In genomic region chr7:117435475-117436043, GRCh38 we compare ENCODE assay signal across 10 cellular contexts. TPM values are rescaled to one million over a fixed set of nuclear protein-coding genes. Genes with fewer than 3 reads are reported as not detected.
DNase-seq lines count a peak whose midpoint lies in the region; ATAC-seq lines count a peak whose summit lies in the region.
"Had no signal": no experiment of that assay in that cellular context is flagged by ENCODE, and none has a peak within 500 bp of the region (broad histone marks: within the 10 kb centered on the region; RNA-seq: fewer than 3 reads in every experiment).

No MANE protein-coding gene starts in this region.

- ATAC-seq in HG02571 (IDR thresholded peaks at IDR 0.05; ENCODE audit: unreplicated experiment) = peak; percentile 90
- peak; percentile 93 for ATAC-seq in HG03565 (IDR thresholded peaks at IDR 0.05; ENCODE audit: unreplicated experiment)

- DNase-seq in NCI-H2196 (lab: John Stamatoyannopoulos, UW; ENCODE audit: unreplicated experiment) (peak; percentile 22), NCI-H2196 treated with DMSO at 0.1 percent for 48 hours (lab: John Stamatoyannopoulos, UW; ENCODE audit: unreplicated experiment) (no peak), mucosa of gallbladder (ENCODE audit: low spot score) (peak; percentile 38), NCI-H2081 treated with DMSO at 0.1 percent for 48 hours (lab: John Stamatoyannopoulos, UW) (no peak), D341Med (ENCODE audit: low spot score) (no peak)
- DNase-seq in stimulated activated CD8-positive, alpha-beta memory T cell treated with anti-CD3 and anti-CD28 coated beads, Interleukin-4, amount 100 ng/mL, for 48 hours = no peak
- DNase-seq: NCI-H146 had no signal

RNA-seq across cellular contexts. Expression of gene ASZ1, which starts 8.3 kb away (rescaled TPM):
- not detected for total RNA-seq in mucosa of gallbladder
- total RNA-seq: urinary bladder had no signal

RNA-seq across cellular contexts. Expression of gene CFTR, which starts 44.3 kb away (rescaled TPM):
- 95.2 TPM for total RNA-seq in mucosa of gallbladder

Comparison
In these comparisons a context has a peak if more than half of its experiments do, and no peak if none do; other contexts are left out.
1. DNase-seq: peak in NCI-H2196 (single experiment) and mucosa of gallbladder (single experiment); none in NCI-H2196 treated with DMSO at 0.1 percent for 48 hours (single experiment), stimulated activated CD8-positive, alpha-beta memory T cell treated with anti-CD3 and anti-CD28 coated beads, Interleukin-4, amount 100 ng/mL, for 48 hours (single experiment), NCI-H2081 treated with DMSO at 0.1 percent for 48 hours (single experiment) and D341Med (single experiment).